In genomic region chr1:67149179-67149770, GRCh38 we compare ENCODE assay signal across 8 cellular contexts. TPM values are rescaled to one million over a fixed set of nuclear protein-coding genes. Genes with fewer than 3 reads are reported as not detected.
DNase-seq lines count a peak whose midpoint lies in the region; FAIRE-seq and TF ChIP-seq lines count a peak whose summit lies in the region.

No MANE protein-coding gene starts in this region.

- no peaks in the 10 kb centered on the region for H3K9me2 ChIP-seq in Karpas-422 (replicated peaks; ENCODE audit: insufficient read depth, low read length)

- TF ChIP-seq CTCF in GM10248 (IDR thresholded peaks at IDR 0.05; ENCODE audit: control extremely low read depth, extremely low read depth, low read depth, missing control alignments) (peak; percentile 65), osteoblast (IDR thresholded peaks at IDR 0.05; ENCODE audit: extremely low read depth, low read depth, low read length) (peak; percentile 95)

- peak; percentile 82 for FAIRE-seq in H54 (lab: Jason Lieb, UNC)

- peak; percentile 73 for DNase-seq in GM10248 (ENCODE audit: extremely low spot score)
- DNase-seq in H54 (ENCODE audit: insufficient read length, low spot score), result peak; percentile 51
- peak; percentile 93 for DNase-seq in Karpas-422
- peak; percentile 63 for DNase-seq in RPMI8226
- peak; percentile 47 for DNase-seq in activated gamma-delta T cell treated with anti-CD3 and anti-CD28 coated beads, Interleukin-2, amount 50 U/mL, for 16 hours (ENCODE audit: low read depth)
- DNase-seq in foreskin melanocyte, result peak; percentile 59
- DNase-seq in osteoblast (ENCODE audit: insufficient read length, low spot score, missing footprints), result peak; percentile 65
- no peak for DNase-seq in GOT3 (lab: John Stamatoyannopoulos, UW)

- H3K36me3 ChIP-seq in Karpas-422 (ENCODE audit: insufficient read depth, low read length) (no peaks in the 10 kb centered on the region), osteoblast (ENCODE audit: insufficient read depth, low read length) (no peaks in the 10 kb centered on the region)

- H3K27ac ChIP-seq in Karpas-422 (ENCODE audit: low read length) (no peak overlapping the region), osteoblast (ENCODE audit: low read depth, low read length) (no peak overlapping the region)

- H3K4me2 ChIP-seq in Karpas-422 (ENCODE audit: low read depth, low read length, poor library complexity, severe bottlenecking) (peak overlapping the region; percentile 39), osteoblast (ENCODE audit: insufficient read depth, low read length) (peak overlapping the region; percentile 71)

- H4K20me1 ChIP-seq in Karpas-422 (ENCODE audit: insufficient read depth, low read depth, low read length) (no peaks in the 10 kb centered on the region), osteoblast (ENCODE audit: insufficient read depth, low read length) (no peaks in the 10 kb centered on the region)

- 0 out of 2 replicates have a peak overlapping the region, but pooled peaks have one; percentile 19 for H3K9ac ChIP-seq in Karpas-422 (ENCODE audit: low read length)

- H3K4me1 ChIP-seq in Karpas-422 (ENCODE audit: low read length) (peaks cover 18% of the 10 kb centered on the region), osteoblast (ENCODE audit: insufficient read depth, low read length) (peaks cover 7% of the 10 kb centered on the region)

- H3K9me3 ChIP-seq in Karpas-422 (ENCODE audit: low read length), result no peaks in the 10 kb centered on the region
- H3K9me3 ChIP-seq in osteoblast (ENCODE audit: low read depth, low read length), result no peaks in the 10 kb centered on the region

- H2AFZ ChIP-seq in Karpas-422 (ENCODE audit: low read length) (peak overlapping the region; percentile 77), osteoblast (ENCODE audit: low read length) (peak overlapping the region; percentile 92)

- H3K79me2 ChIP-seq in Karpas-422 (ENCODE audit: low read length), result no peaks in the 10 kb centered on the region
- no peaks in the 10 kb centered on the region for H3K79me2 ChIP-seq in osteoblast (ENCODE audit: insufficient read depth, low read length)

- POLR2A ChIA-PET in GM10248 (lab: Yijun Ruan, JAX), result no interaction called here

- H3K4me3 ChIP-seq in Karpas-422 (ENCODE audit: low read length) (no peak overlapping the region), osteoblast (ENCODE audit: insufficient read depth, low read length) (peak overlapping the region; percentile 54)

- H3K27me3 ChIP-seq in Karpas-422 (ENCODE audit: low read length), result no peaks in the 10 kb centered on the region
- H3K27me3 ChIP-seq in osteoblast (ENCODE audit: insufficient read depth, low read length), result peaks cover 17% of the 10 kb centered on the region

- no peak for TF ChIP-seq POLR2A in H54 (IDR thresholded peaks at IDR 0.05; ENCODE audit: low read depth, low read length)

- CTCF ChIA-PET in GM10248 (lab: Yijun Ruan, JAX), result interaction anchor here (0.8 to 3.6 kb wide), 53 partner anchors 9 to 424 kb away, joined by 3 to 55 read pairs (median 5); partner anchors contain the start of genes IL23R and SLC35D1

RNA-seq across cellular contexts. Expression of gene C1orf141, which starts 14.5 kb away (rescaled TPM):
- not detected in 2 replicates for total RNA-seq in Karpas-422 (2014; rRNA removed; shearing (Covaris generic); ENCODE audit: low replicate concordance)
- total RNA-seq in osteoblast, result not detected in 2 replicates

RNA-seq across cellular contexts. Expression of gene IL23R, which starts 17.0 kb away (rescaled TPM):
- 0.45 TPM in 1 of 2 replicates, not detected in the other for total RNA-seq in Karpas-422 (2014; rRNA removed; shearing (Covaris generic); ENCODE audit: low replicate concordance)
- total RNA-seq in osteoblast, result not detected in 2 replicates
